ENCODE assay signal across 8 cellular contexts in genomic region chr17:64777413-64778101, GRCh38.
DNase-seq lines count a peak whose midpoint lies in the region; TF ChIP-seq lines count a peak whose summit lies in the region.

No MANE protein-coding gene starts in this region.

- H3K27ac ChIP-seq in ascending aorta = peak overlapping the region in 1 of 2 donors; percentile 7
- H3K27ac ChIP-seq in liver (ENCODE audit: low read depth in 1 of 2, low read length in 2 of 2) = peak overlapping the region; percentile 12 to 50
- peak overlapping the region; percentile 6 to 52 (median 16) for H3K27ac ChIP-seq in thyroid gland

- CTCF ChIA-PET in GM10248 (lab: Yijun Ruan, JAX) = interaction anchor here (0.7 to 3.5 kb wide), 17 partner anchors 8 to 357 kb away, joined by 3 to 15 read pairs (median 5); no protein-coding TSS in a partner anchor

- peaks cover 19% of the 10 kb centered on the region; the same call in 1 of the 2 replicates for H3K4me1 ChIP-seq in ES-I3 (ENCODE audit: insufficient read depth, low read length)
- H3K4me1 ChIP-seq in ascending aorta = peaks cover 19 to 48% of the 10 kb centered on the region in 2 donors
- peaks cover 26 to 42% (median 35%) of the 10 kb centered on the region in 4 donors for H3K4me1 ChIP-seq in liver (ENCODE audit: control insufficient read depth in 4 of 4, insufficient read depth in 4 of 4, low read length in 3 of 4)
- H3K4me1 ChIP-seq in thyroid gland = peaks cover 52 to 74% of the 10 kb centered on the region in 2 donors

- 19% methylated on average over 17 of the region's 17 CpGs for WGBS in liver
- WGBS in thyroid gland, 2 donors = 24 to 26% methylated on average over 16 to 17 of the region's 17 CpGs

- H3K4me3 ChIP-seq in ascending aorta (peak overlapping the region; percentile 45 to 62), liver (ENCODE audit: low read depth in 1 of 3, low read length in 3 of 3) (peak overlapping the region in 1 of 3 donors; percentile 37), thyroid gland (replicated peaks in 1 of 3) (peak overlapping the region in 1 of 3 donors; percentile 19)

- TF ChIP-seq RAD21 in liver (IDR thresholded peaks at IDR 0.05) = no peak

- H3K36me3 ChIP-seq in ES-I3 (ENCODE audit: insufficient read depth, low read length) (no peaks in the 10 kb centered on the region), ascending aorta (no peaks in the 10 kb centered on the region), liver (ENCODE audit: control insufficient read depth in 4 of 4, insufficient read depth in 3 of 4, low read depth in 1 of 4, low read length in 3 of 4) (no peaks in the 10 kb centered on the region), thyroid gland (no peaks in the 10 kb centered on the region)

- POLR2A ChIA-PET in GM10248 (lab: Yijun Ruan, JAX) = interaction anchor here (0.6 kb wide), 1 partner anchor 1907 kb away, joined by 3 read pairs; no protein-coding TSS in a partner anchor

- DNase-seq in NCI-H146 treated with DMSO at 0.1 percent for 48 hours (lab: John Stamatoyannopoulos, UW; ENCODE audit: unreplicated experiment) (peak; percentile 37), ascending aorta (ENCODE audit: low spot score in 2 of 2) (peak in 1 of 2 donors; percentile 69), thyroid gland (peak; percentile 32 to 43), GM10248 (ENCODE audit: extremely low spot score) (no peak), AG08396 (ENCODE audit: low spot score) (no peak), AML-193 (lab: John Stamatoyannopoulos, UW) (no peak)

- intact Hi-C loops in ascending aorta (cut with DNase I) (no loop called here), thyroid gland (cut with DNase I) (no loop called here)

- H3K9me3 ChIP-seq in ES-I3 (ENCODE audit: control insufficient read depth, insufficient read depth, low read length) (no peaks in the 10 kb centered on the region), ascending aorta (no peaks in the 10 kb centered on the region), liver (ENCODE audit: control insufficient read depth in 4 of 4, low read length in 3 of 4) (no peaks in the 10 kb centered on the region), thyroid gland (no peaks in the 10 kb centered on the region)

- no peaks in the 10 kb centered on the region for H3K27me3 ChIP-seq in ascending aorta
- peaks cover 0 to 2% (median 0%) of the 10 kb centered on the region in 4 donors for H3K27me3 ChIP-seq in liver (ENCODE audit: control insufficient read depth in 4 of 4, insufficient read depth in 4 of 4, low read length in 3 of 4)
- no peaks in the 10 kb centered on the region for H3K27me3 ChIP-seq in thyroid gland

- no peak for TF ChIP-seq CTCF in ascending aorta (IDR thresholded peaks at IDR 0.05)
- no peak for TF ChIP-seq CTCF in liver (IDR thresholded peaks at IDR 0.05; ENCODE audit: low read depth, low read length, missing input control)
- no peak for TF ChIP-seq CTCF in thyroid gland (IDR thresholded peaks at IDR 0.05)
- no peak for TF ChIP-seq CTCF in GM10248 (IDR thresholded peaks at IDR 0.05; ENCODE audit: control extremely low read depth, extremely low read depth, low read depth, missing control alignments)

- no peak for TF ChIP-seq POLR2A in thyroid gland (IDR thresholded peaks at IDR 0.05)

- H3K9ac ChIP-seq in ES-I3 (ENCODE audit: low read depth, low read length) = peak overlapping the region; percentile 72; the same call in 1 of the 2 replicates
- no peak overlapping the region for H3K9ac ChIP-seq in liver (ENCODE audit: low read depth in 1 of 2, low read length in 2 of 2)

TF ChIP-seq in liver, 16 proteins besides CTCF, POLR2A, EP300 and RAD21:
- TF ChIP-seq GABPA (IDR thresholded peaks at IDR 0.05 in 1 of 2, conservative IDR thresholded peaks at IDR 0.05 in 1 of 2) (no peak), NR2F2 (IDR thresholded peaks at IDR 0.05) (no peak), ATF3 (IDR thresholded peaks at IDR 0.05) (no peak), TAF1 (conservative IDR thresholded peaks at IDR 0.05) (no peak), FOXA2 (IDR thresholded peaks at IDR 0.05) (no peak), HNF4A (conservative IDR thresholded peaks at IDR 0.05) (no peak)

Comparison
In these comparisons a context has a peak if more than half of its experiments do, and no peak if none do; other contexts are left out.
1. DNase-seq: peak in NCI-H146 treated with DMSO at 0.1 percent for 48 hours (single experiment) and thyroid gland (2 of 2); none in GM10248 (single experiment), AG08396 (single experiment) and AML-193 (0 of 2).